ENCODE assay signal across 18 cellular contexts in the genomic region with DNA sequence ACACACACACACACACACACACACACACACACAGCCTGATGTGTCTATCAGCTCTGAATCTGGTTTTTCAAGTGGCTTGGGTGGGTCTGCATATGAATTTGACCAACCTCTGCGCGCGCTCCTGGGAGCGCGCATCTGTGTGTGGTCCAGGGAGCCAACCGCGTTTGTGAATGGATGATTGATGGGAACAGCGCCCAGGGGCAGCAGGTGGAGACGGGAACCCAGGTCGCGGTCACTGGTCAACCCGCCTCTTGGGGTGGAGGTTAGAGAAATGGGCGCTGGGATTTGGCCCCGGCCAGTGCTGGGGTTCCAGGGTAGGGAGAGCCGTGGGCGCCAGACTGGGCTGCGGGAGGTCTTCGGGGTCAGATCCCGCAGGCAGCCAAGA.
A peak's percentile ranks its signal among the peaks of the same experiment; 100 is the strongest.
DNase-seq lines count a peak whose midpoint lies in the region; ATAC-seq and TF ChIP-seq lines count a peak whose summit lies in the region.
"Had no signal": no experiment of that assay in that cellular context is flagged by ENCODE, and none has a peak within 500 bp of the region (broad histone marks: within the 10 kb centered on the region; RNA-seq: fewer than 3 reads in every experiment).

No MANE protein-coding gene starts in this region.

- H3K9me3 ChIP-seq in H9 (ENCODE audit: control insufficient read depth, low read depth, low read length) (peaks cover 8% of the 10 kb centered on the region), hepatocyte (ENCODE audit: low read depth) (no peaks in the 10 kb centered on the region), sigmoid colon (no peaks in the 10 kb centered on the region)
- H3K9me3 ChIP-seq: vagina had no signal

- peaks cover 4% of the 10 kb centered on the region for H3K27me3 Mint-ChIP-seq in H9 (ENCODE audit: low read depth)
- peaks cover 7% of the 10 kb centered on the region for H3K27me3 Mint-ChIP-seq in T-helper 2 cell treated with Interferon-gamma antibody and Interleukin-4, amounts not matched to agents 5 μg/mL and 100 μg/mL, for 36 hours (ENCODE audit: low read depth)
- no peaks in the 10 kb centered on the region for H3K27me3 Mint-ChIP-seq in mesothelial cell of epicardium (ENCODE audit: low read depth)

- no peak overlapping the region; the same call in 1 of the 2 replicates for H2BK15ac ChIP-seq in H9 (ENCODE audit: low read depth, low read length)

- peak overlapping the region in 1 of 2 experiments; percentile 87; a peak in 3 of 5 replicates for H3K4me3 Mint-ChIP-seq in H9
- H3K4me3 Mint-ChIP-seq in T-helper 2 cell treated with Interferon-gamma antibody and Interleukin-4, amounts not matched to agents 5 μg/mL and 100 μg/mL, for 36 hours, result no peak overlapping the region
- no peak overlapping the region for H3K4me3 Mint-ChIP-seq in mesothelial cell of epicardium
- H3K4me3 Mint-ChIP-seq: CD8-positive, alpha-beta memory T cell; memory B cell; natural killer cell had no signal

- H3K27ac Mint-ChIP-seq in H9 (peak overlapping the region in 1 of 3 experiments; percentile 88; a peak in 2 of 7 replicates), mesothelial cell of epicardium (no peak overlapping the region)
- no peak overlapping the region for H3K27ac Mint-ChIP-seq in T-helper 2 cell treated with Interferon-gamma antibody and Interleukin-4, amounts not matched to agents 5 μg/mL and 100 μg/mL, for 36 hours
- H3K27ac Mint-ChIP-seq: CD8-positive, alpha-beta memory T cell; memory B cell; natural killer cell had no signal

- H3K36me3 ChIP-seq in hepatocyte (replicated peaks; ENCODE audit: insufficient read depth, low read depth), result no peaks in the 10 kb centered on the region
- H3K36me3 ChIP-seq in sigmoid colon, result no peaks in the 10 kb centered on the region
- H3K36me3 ChIP-seq: vagina had no signal

- no peak for TF ChIP-seq EP300 in sigmoid colon (IDR thresholded peaks at IDR 0.05)

- WGBS in H9 (ENCODE audit: extremely low coverage, insufficient read length, low lambda C conversion rate), result no CpG with 5 or more reads among the region's 19 CpGs
- 5% methylated on average over 18 of the region's 19 CpGs for WGBS in hepatocyte (ENCODE audit: low lambda C conversion rate, missing lambda C conversion rate)
- WGBS in sigmoid colon, 2 donors, result 5 to 21% methylated on average over 19 of the region's 19 CpGs

- H3K27me3 ChIP-seq in H9 (ENCODE audit: insufficient read depth, low read length), result peaks cover 31% of the 10 kb centered on the region; the same call in 1 of the 2 replicates
- H3K27me3 ChIP-seq in hepatocyte, result peaks cover 54% of the 10 kb centered on the region
- peaks cover 0 to 30% (median 9%) of the 10 kb centered on the region in 3 donors for H3K27me3 ChIP-seq in sigmoid colon
- H3K27me3 ChIP-seq: vagina had no signal

- no peak overlapping the region for H3K14ac ChIP-seq in H9 (ENCODE audit: insufficient read depth, low read length)

- peaks cover 6% of the 10 kb centered on the region for H3K23me2 ChIP-seq in H9 (ENCODE audit: insufficient read length, low read depth, low read length, poor library complexity, severe bottlenecking)

- ATAC-seq in HG02588 (IDR thresholded peaks at IDR 0.05; ENCODE audit: unreplicated experiment), result no peak
- ATAC-seq: natural killer cell had no signal

- H2BK120ac ChIP-seq in H9 (ENCODE audit: low read depth, low read length, poor library complexity, severe bottlenecking), result no peak overlapping the region

- no peak overlapping the region for H4K8ac ChIP-seq in H9 (replicated peaks; ENCODE audit: insufficient read length, low read depth, low read length)

- no peak overlapping the region for H3T11ph ChIP-seq in H9 (ENCODE audit: low read length)

- no peak overlapping the region for H3K23ac ChIP-seq in H9 (ENCODE audit: insufficient read length, low read depth, low read length)

- H4K20me1 ChIP-seq in H9 (ENCODE audit: control insufficient read depth, insufficient read depth, insufficient read length) (no peaks in the 10 kb centered on the region), hepatocyte (ENCODE audit: insufficient read depth, poor library complexity, severe bottlenecking) (no peaks in the 10 kb centered on the region)

- no peak for TF ChIP-seq POLR2A in sigmoid colon (IDR thresholded peaks at IDR 0.05)

- H3K36me3 Mint-ChIP-seq in H9 (ENCODE audit: insufficient read depth in 1 of 3, low read depth in 3 of 3) (peaks cover 2 to 38% (median 4%) of the 10 kb centered on the region in 3 experiments; a peak in 4 of 7 replicates), mesothelial cell of epicardium (peaks cover 4% of the 10 kb centered on the region)
- no peaks in the 10 kb centered on the region for H3K36me3 Mint-ChIP-seq in T-helper 2 cell treated with Interferon-gamma antibody and Interleukin-4, amounts not matched to agents 5 μg/mL and 100 μg/mL, for 36 hours (ENCODE audit: low read depth)
- H3K36me3 Mint-ChIP-seq: natural killer cell had no signal

- intact Hi-C loops in sigmoid colon (cut with DNase I), result no loop called here

- H3K4me1 ChIP-seq in H9 (ENCODE audit: insufficient read depth, low read length), result no peaks in the 10 kb centered on the region
- H3K4me1 ChIP-seq in hepatocyte (ENCODE audit: insufficient read depth), result no peaks in the 10 kb centered on the region
- peaks cover 0 to 30% (median 24%) of the 10 kb centered on the region in 4 donors for H3K4me1 ChIP-seq in sigmoid colon
- H3K4me1 ChIP-seq: vagina had no signal

- H3K56ac ChIP-seq in H9 (ENCODE audit: insufficient read length, low read depth, low read length), result no peak overlapping the region

- H3K9me3 Mint-ChIP-seq in H9, result peaks cover 56 to 81% of the 10 kb centered on the region in 2 experiments
- H3K9me3 Mint-ChIP-seq in T-helper 2 cell treated with Interferon-gamma antibody and Interleukin-4, amounts not matched to agents 5 μg/mL and 100 μg/mL, for 36 hours, result peaks cover 14% of the 10 kb centered on the region
- peaks cover 42% of the 10 kb centered on the region for H3K9me3 Mint-ChIP-seq in mesothelial cell of epicardium

- no peak overlapping the region for H4K5ac ChIP-seq in H9 (ENCODE audit: insufficient read length, low read depth, low read length)

- no peaks in the 10 kb centered on the region for H3K79me1 ChIP-seq in H9 (ENCODE audit: insufficient read depth, low read depth, low read length, poor library complexity, severe bottlenecking)

- H3K4me2 ChIP-seq in H9 (ENCODE audit: insufficient read depth, insufficient read length, low read length), result peak overlapping the region; percentile 74
- H3K4me2 ChIP-seq in hepatocyte, result peak overlapping the region; percentile 71

- H2AK5ac ChIP-seq in H9 (ENCODE audit: insufficient read length, low read length), result no peak overlapping the region

- no peaks in the 10 kb centered on the region for H3K79me2 ChIP-seq in H9 (ENCODE audit: insufficient read depth, low read length)
- no peaks in the 10 kb centered on the region for H3K79me2 ChIP-seq in hepatocyte

- H2AFZ ChIP-seq in H9 (ENCODE audit: low read length) (no peak overlapping the region), hepatocyte (no peak overlapping the region)

- H3K9ac ChIP-seq in H9 (ENCODE audit: extremely low read depth, insufficient read length, low read length), result no peak overlapping the region

- DNase-seq in H9 (peak; percentile 87), NCI-H345 treated with DMSO at 0.1 percent for 48 hours (lab: John Stamatoyannopoulos, UW; ENCODE audit: unreplicated experiment) (peak; percentile 35), hepatocyte (ENCODE audit: low spot score) (no peak), sigmoid colon (no peak), GM19238 (ENCODE audit: insufficient read length, low spot score) (no peak), mesothelial cell of epicardium (ENCODE audit: low spot score in 2 of 2, unreplicated experiment in 2 of 2) (no peak)
- DNase-seq in T-helper 2 cell treated with Interferon-gamma antibody and Interleukin-4, amounts not matched to agents 5 μg/mL and 100 μg/mL, for 36 hours (ENCODE audit: low spot score), result no peak
- DNase-seq: activated CD4-positive, alpha-beta T cell treated with anti-CD3 and anti-CD28 coated beads, Interleukin-2, amount 50 U/mL, for 1 hour; activated naive CD4-positive, alpha-beta T cell treated with Interleukin-2 at 50 U/mL for 16 hours; activated T-cell treated with anti-CD3 and anti-CD28 coated beads for 4 hours; CD8-positive, alpha-beta memory T cell; erythroblast; natural killer cell; NCI-H2171; stimulated activated naive CD4-positive, alpha-beta T cell had no signal

- no peak overlapping the region for H3K18ac ChIP-seq in H9 (ENCODE audit: insufficient read length, low read depth, low read length)

- H2BK12ac ChIP-seq in H9 (ENCODE audit: insufficient read length, low read depth, low read length), result no peak overlapping the region

- H2BK5ac ChIP-seq in H9 (ENCODE audit: insufficient read length, low read length), result no peak overlapping the region

- H3K9me2 ChIP-seq in hepatocyte (replicated peaks; ENCODE audit: insufficient read depth), result no peaks in the 10 kb centered on the region

- H4K91ac ChIP-seq in H9 (ENCODE audit: insufficient read length, low read depth, low read length), result no peak overlapping the region

- H3K27ac ChIP-seq in H9 (ENCODE audit: insufficient read length, low read depth, low read length) (no peak overlapping the region), hepatocyte (no peak overlapping the region), sigmoid colon (peak overlapping the region in 1 of 4 donors; percentile 39)
- H3K27ac ChIP-seq: vagina had no signal

- H2BK20ac ChIP-seq in H9 (ENCODE audit: low read depth, low read length, poor library complexity, severe bottlenecking), result no peak overlapping the region

- H3K4me1 Mint-ChIP-seq in H9 (0 out of 4 replicates have a peak, but pooled peaks cover 0 to 2% of the 10 kb centered on the region in 2 experiments), mesothelial cell of epicardium (no peaks in the 10 kb centered on the region)
- no peaks in the 10 kb centered on the region for H3K4me1 Mint-ChIP-seq in T-helper 2 cell treated with Interferon-gamma antibody and Interleukin-4, amounts not matched to agents 5 μg/mL and 100 μg/mL, for 36 hours (ENCODE audit: low read depth)
- H3K4me1 Mint-ChIP-seq: CD8-positive, alpha-beta memory T cell; memory B cell; natural killer cell had no signal

- TF ChIP-seq CTCF in H9 (conservative IDR thresholded peaks at IDR 0.05) (no peak), hepatocyte (IDR thresholded peaks at IDR 0.05; ENCODE audit: poor library complexity) (no peak), sigmoid colon (IDR thresholded peaks at IDR 0.05) (no peak), mesothelial cell of epicardium (IDR thresholded peaks at IDR 0.05; ENCODE audit: unreplicated experiment) (no peak)

- H3K4me3 ChIP-seq in hepatocyte (no peak overlapping the region), sigmoid colon (peak overlapping the region; percentile 32 to 59 (median 50))

- no peak overlapping the region for H3K4ac ChIP-seq in H9 (ENCODE audit: low read depth, low read length)

Comparison
In these comparisons a context has a peak if more than half of its experiments do, and no peak if none do; other contexts are left out.
1. DNase-seq: peak in H9 (single experiment) and NCI-H345 treated with DMSO at 0.1 percent for 48 hours (single experiment); none in hepatocyte (single experiment), sigmoid colon (single experiment), T-helper 2 cell treated with Interferon-gamma antibody and Interleukin-4, amounts not matched to agents 5 μg/mL and 100 μg/mL, for 36 hours (single experiment), GM19238 (single experiment) and mesothelial cell of epicardium (0 of 2).